ENCODE assay signal across 9 cellular contexts in the genomic region with DNA sequence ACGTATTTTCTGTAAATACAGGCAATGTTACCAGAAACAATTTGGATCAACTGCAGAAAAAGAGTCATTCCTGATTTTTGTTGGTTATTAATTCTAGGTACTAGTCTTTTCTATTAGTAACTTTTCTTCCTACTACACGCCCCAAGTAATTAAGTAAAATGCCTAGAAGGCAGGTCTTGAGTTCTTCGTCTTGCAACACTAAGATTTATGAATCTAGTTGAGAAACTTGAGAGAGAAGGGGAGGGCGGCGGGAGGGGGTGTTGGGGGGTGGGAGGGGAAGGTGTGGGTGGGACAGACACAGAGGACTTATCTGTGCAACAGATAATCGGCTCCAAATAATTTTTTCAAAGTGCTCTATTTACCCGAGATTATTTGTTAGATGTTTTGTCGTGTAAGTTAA. TPM values are rescaled to one million over a fixed set of nuclear protein-coding genes. Genes with fewer than 3 reads are reported as not detected.
DNase-seq lines count a peak whose midpoint lies in the region; ATAC-seq and TF ChIP-seq lines count a peak whose summit lies in the region.
"Had no signal": no experiment of that assay in that cellular context is flagged by ENCODE, and none has a peak within 500 bp of the region (broad histone marks: within the 10 kb centered on the region; RNA-seq: fewer than 3 reads in every experiment).

No MANE protein-coding gene starts in this region.

- ATAC-seq in natural killer cell (no peak), GM21786 (IDR thresholded peaks at IDR 0.05; ENCODE audit: unreplicated experiment) (no peak), HG03025 (IDR thresholded peaks at IDR 0.05; ENCODE audit: low FRiP score, unreplicated experiment) (no peak), GM18511 (IDR thresholded peaks at IDR 0.05; ENCODE audit: unreplicated experiment) (no peak)

- H3K9ac ChIP-seq in Karpas-422 (ENCODE audit: low read length), result peak overlapping the region; percentile 86

- no peak for DNase-seq in BE2C
- DNase-seq in Karpas-422, result peak; percentile 41
- DNase-seq in breast epithelium (ENCODE audit: low spot score in 2 of 2), result no peak
- no peak for DNase-seq in natural killer cell
- DNase-seq in substantia nigra (lab: John Stamatoyannopoulos, UW), result no peak
- DNase-seq: T-helper 9 cell had no signal

- no peaks in the 10 kb centered on the region for H4K20me1 ChIP-seq in Karpas-422 (ENCODE audit: insufficient read depth, low read depth, low read length)

- H3K36me3 Mint-ChIP-seq in natural killer cell, result peaks cover 8% of the 10 kb centered on the region

- H3K27ac Mint-ChIP-seq in natural killer cell, result peak overlapping the region; percentile 94 to 96

- intact Hi-C loops in breast epithelium (cut with DNase I; ENCODE audit: low total_unique reads), result no loop called here
- intact Hi-C loops in natural killer cell (cut with micrococcal nuclease), result loop anchor here (5.0 kb wide), 2 partner anchors 194 to 369 kb away; a partner anchor contains a TSS

- H3K4me3 Mint-ChIP-seq in natural killer cell, result peak overlapping the region; percentile 93

- peaks cover 31 to 38% of the 10 kb centered on the region in 2 donors for H3K4me1 Mint-ChIP-seq in natural killer cell

- H3K36me3 ChIP-seq in BE2C, result peaks cover 4% of the 10 kb centered on the region
- peaks cover 14% of the 10 kb centered on the region; the same call in 1 of the 2 replicates for H3K36me3 ChIP-seq in Karpas-422 (ENCODE audit: insufficient read depth, low read length)
- no peaks in the 10 kb centered on the region for H3K36me3 ChIP-seq in breast epithelium

- TF ChIP-seq POLR2A in breast epithelium (IDR thresholded peaks at IDR 0.05), result no peak

- H2AFZ ChIP-seq in Karpas-422 (ENCODE audit: low read length), result no peak overlapping the region

- peaks cover 0 to 32% of the 10 kb centered on the region in 2 donors for H3K27me3 Mint-ChIP-seq in natural killer cell (ENCODE audit: low read depth in 2 of 2)

- peak overlapping the region; percentile 72 for H3K4me2 ChIP-seq in Karpas-422 (ENCODE audit: low read depth, low read length, poor library complexity, severe bottlenecking)

- H3K27ac ChIP-seq in Karpas-422 (ENCODE audit: low read length) (no peak overlapping the region), breast epithelium (peak overlapping the region; percentile 95 to 98), substantia nigra (ENCODE audit: low read depth, low read length, poor library complexity, severe bottlenecking) (no peak overlapping the region)

- H3K4me3 ChIP-seq in BE2C (ENCODE audit: low read depth, low read length), result peak overlapping the region; percentile 87
- H3K4me3 ChIP-seq in Karpas-422 (ENCODE audit: low read length), result peak overlapping the region; percentile 71
- peak overlapping the region; percentile 77 to 83 (median 80) for H3K4me3 ChIP-seq in breast epithelium

- H3K9me3 ChIP-seq in BE2C (no peaks in the 10 kb centered on the region), Karpas-422 (ENCODE audit: low read length) (no peaks in the 10 kb centered on the region), breast epithelium (no peaks in the 10 kb centered on the region)

- H3K79me2 ChIP-seq in Karpas-422 (ENCODE audit: low read length), result peaks cover 46% of the 10 kb centered on the region

- no peaks in the 10 kb centered on the region for H3K9me3 Mint-ChIP-seq in natural killer cell

- H3K9me2 ChIP-seq in Karpas-422 (replicated peaks; ENCODE audit: insufficient read depth, low read length), result no peaks in the 10 kb centered on the region

- H3K27me3 ChIP-seq in BE2C (no peaks in the 10 kb centered on the region), Karpas-422 (ENCODE audit: low read length) (no peaks in the 10 kb centered on the region), breast epithelium (peaks cover 0 to 5% of the 10 kb centered on the region in 2 donors)

- TF ChIP-seq CTCF in BE2C (IDR thresholded peaks at IDR 0.05; ENCODE audit: low read depth, low read length) (no peak), breast epithelium (IDR thresholded peaks at IDR 0.05) (no peak), natural killer cell (IDR thresholded peaks at IDR 0.05) (no peak)

- no peaks in the 10 kb centered on the region for H3K4me1 ChIP-seq in BE2C
- peaks cover 35% of the 10 kb centered on the region for H3K4me1 ChIP-seq in Karpas-422 (ENCODE audit: low read length)
- no peaks in the 10 kb centered on the region for H3K4me1 ChIP-seq in breast epithelium

RNA-seq across cellular contexts. Expression of a gene that starts 3.0 kb away (rescaled TPM):
- polyA plus RNA-seq in BE2C (2012; ENCODE audit: insufficient read depth, insufficient read length, low read depth), result 27.7 TPM
- total RNA-seq in Karpas-422 (2014; rRNA removed; shearing (Covaris generic); ENCODE audit: low replicate concordance), result 9.8 and 27.7 TPM in 2 replicates
- total RNA-seq in breast epithelium (10 to 100 TPM; 14.1 to 22.1 (median 18.0) TPM), natural killer cell (10 to 100 TPM; 58.1 to 66.4 (median 60.0) TPM)

Comparison
In these comparisons a context has a peak if more than half of its experiments do, and no peak if none do; other contexts are left out.
1. H3K27ac ChIP-seq: peak in breast epithelium (2 of 2); none in Karpas-422 (single experiment) and substantia nigra (single experiment).
2. Peak in every context shown above with its lines, with median percentiles within 50 percentile points of each other: H3K4me3 ChIP-seq.